Comparison of ENCODE assay signal across 23 cellular contexts in genomic region chr1:29679316-29679715, GRCh38.
"Had no signal": no experiment of that assay in that cellular context is flagged by ENCODE, and none has a peak within 500 bp of the region (broad histone marks: within the 10 kb centered on the region; RNA-seq: fewer than 3 reads in every experiment).

No MANE protein-coding gene starts in this region.

- H3K27me3 ChIP-seq: ovary, right atrium auricular region, uterus had no signal

- H3K27ac ChIP-seq: gastroesophageal sphincter, ovary, psoas muscle, right atrium auricular region, tibial artery, uterus had no signal

- H3K36me3 ChIP-seq: gastroesophageal sphincter, ovary, right atrium auricular region, tibial artery, uterus had no signal

- ATAC-seq: activated T-cell treated with anti-CD3 and anti-CD28 coated beads, Interleukin-2, amount 50 U/mL, for 72 hours; gastroesophageal sphincter; left colon; natural killer cell; psoas muscle; stimulated activated naive CD8-positive, alpha-beta T cell treated with anti-CD3 and anti-CD28 coated beads, Interleukin-15, amount 100 ng/mL, for 72 hours had no signal

- H3K9me3 Mint-ChIP-seq: activated naive CD4-positive, alpha-beta T cell treated with anti-CD3 and anti-CD28 coated beads for 36 hours; activated naive CD8-positive, alpha-beta T cell treated with anti-CD3 and anti-CD28 coated beads, Interleukin-2, amount 10 ng/mL, durations not matched to agents 7 days and 5 days; activated T-cell treated with anti-CD3 and anti-CD28 coated beads, Interleukin-2, amount 50 U/mL, for 72 hours; natural killer cell; stimulated activated naive CD8-positive, alpha-beta T cell treated with anti-CD3 and anti-CD28 coated beads, Interleukin-15, amount 100 ng/mL, for 72 hours had no signal

- DNase-seq: activated CD4-positive, alpha-beta T cell treated with anti-CD3 and anti-CD28 coated beads for 48 hours; activated effector memory CD4-positive, alpha-beta T cell treated with Interleukin-2 at 50 U/mL for 16 hours; activated naive CD4-positive, alpha-beta T cell treated with anti-CD3 and anti-CD28 coated beads for 36 hours; activated naive CD8-positive, alpha-beta T cell treated with anti-CD3 and anti-CD28 coated beads, Interleukin-2, amount 10 ng/mL, durations not matched to agents 7 days and 5 days; activated T-cell treated with anti-CD3 and anti-CD28 coated beads, Interleukin-2, amount 50 U/mL, for 72 hours; amniotic stem cell; cerebellar nuclear complex; cortex of kidney; hypothalamus; left colon; midbrain; natural killer cell; ovary; psoas muscle; stimulated activated CD4-positive, alpha-beta T cell treated with anti-CD3 and anti-CD28 coated beads, Interleukin-12 subunit alpha, Interleukin-12 subunit beta, amount 100 ng/mL, for 4 hours; stimulated activated CD4-positive, alpha-beta T cell treated with anti-CD3 and anti-CD28 coated beads, Interleukin-4, amount 100 ng/mL, for 4 hours; stimulated activated naive CD8-positive, alpha-beta T cell treated with anti-CD3 and anti-CD28 coated beads, Interleukin-15, amount 100 ng/mL, for 72 hours; T-helper 2 cell; uterus had no signal

- H3K4me1 Mint-ChIP-seq: activated naive CD8-positive, alpha-beta T cell treated with anti-CD3 and anti-CD28 coated beads, Interleukin-2, amount 10 ng/mL, durations not matched to agents 7 days and 5 days; natural killer cell; stimulated activated naive CD8-positive, alpha-beta T cell treated with anti-CD3 and anti-CD28 coated beads, Interleukin-15, amount 100 ng/mL, for 72 hours had no signal

- H3K4me3 Mint-ChIP-seq: activated naive CD4-positive, alpha-beta T cell treated with anti-CD3 and anti-CD28 coated beads for 36 hours; activated naive CD8-positive, alpha-beta T cell treated with anti-CD3 and anti-CD28 coated beads, Interleukin-2, amount 10 ng/mL, durations not matched to agents 7 days and 5 days; activated T-cell treated with anti-CD3 and anti-CD28 coated beads, Interleukin-2, amount 50 U/mL, for 72 hours; endodermal cell; natural killer cell; stimulated activated naive CD8-positive, alpha-beta T cell treated with anti-CD3 and anti-CD28 coated beads, Interleukin-15, amount 100 ng/mL, for 72 hours had no signal

- H3K27me3 Mint-ChIP-seq: stimulated activated naive CD8-positive, alpha-beta T cell treated with anti-CD3 and anti-CD28 coated beads, Interleukin-15, amount 100 ng/mL, for 72 hours had no signal

- H3K9me3 ChIP-seq: gastroesophageal sphincter, ovary, psoas muscle, right atrium auricular region, tibial artery, uterus had no signal

- H3K4me1 ChIP-seq: psoas muscle, tibial artery, uterus had no signal

- H3K4me3 ChIP-seq: gastroesophageal sphincter, ovary, psoas muscle, right atrium auricular region, tibial artery, uterus had no signal

- H3K36me3 Mint-ChIP-seq: activated naive CD8-positive, alpha-beta T cell treated with anti-CD3 and anti-CD28 coated beads, Interleukin-2, amount 10 ng/mL, durations not matched to agents 7 days and 5 days; natural killer cell had no signal

- H3K27ac Mint-ChIP-seq: activated naive CD4-positive, alpha-beta T cell treated with anti-CD3 and anti-CD28 coated beads for 36 hours; activated naive CD8-positive, alpha-beta T cell treated with anti-CD3 and anti-CD28 coated beads, Interleukin-2, amount 10 ng/mL, durations not matched to agents 7 days and 5 days; activated T-cell treated with anti-CD3 and anti-CD28 coated beads, Interleukin-2, amount 50 U/mL, for 72 hours; endodermal cell; natural killer cell; stimulated activated naive CD8-positive, alpha-beta T cell treated with anti-CD3 and anti-CD28 coated beads, Interleukin-15, amount 100 ng/mL, for 72 hours had no signal
